Comparison of ENCODE assay signal across 29 cellular contexts in the genomic region with DNA sequence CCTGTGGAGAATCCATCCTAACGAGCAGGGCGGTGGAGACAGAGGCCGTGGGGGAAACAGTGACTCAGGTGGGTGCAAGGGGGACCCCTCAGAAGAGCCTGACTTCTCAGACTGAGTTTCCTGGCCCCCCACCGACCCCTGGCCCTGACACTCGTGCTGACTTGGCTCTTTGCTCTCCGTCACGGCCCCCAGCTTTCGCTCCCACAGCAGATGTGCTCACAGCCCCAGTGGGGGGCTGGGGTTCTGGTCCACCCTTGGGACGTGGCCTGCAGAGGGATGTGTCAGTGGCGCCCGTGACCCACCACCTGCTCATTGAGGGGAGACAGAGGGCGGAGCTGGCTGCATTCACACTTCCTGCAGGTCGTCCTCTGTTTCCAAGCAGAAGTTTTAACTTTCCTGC.
"Had no signal": no experiment of that assay in that cellular context is flagged by ENCODE, and none has a peak within 500 bp of the region (broad histone marks: within the 10 kb centered on the region; RNA-seq: fewer than 3 reads in every experiment).

No MANE protein-coding gene starts in this region.

- H3K4me3 ChIP-seq: colonic mucosa, esophagus squamous epithelium, pancreas, right lobe of liver, smooth muscle cell, suprapubic skin, transverse colon had no signal

- ATAC-seq: naive thymus-derived CD8-positive, alpha-beta T cell; pancreas; right lobe of liver; stimulated activated naive CD8-positive, alpha-beta T cell treated with anti-CD3 and anti-CD28 coated beads, Interleukin-15, amount 100 ng/mL, for 72 hours had no signal

- H3K4me1 ChIP-seq: colonic mucosa, pancreas, right lobe of liver, transverse colon had no signal

- H3K4me3 Mint-ChIP-seq: central memory CD8-positive, alpha-beta T cell; dendritic cell treated with granulocyte-macrophage colony-stimulating factor and Interleukin-4, amounts not matched to agents 40 ng/mL and 50 ng/mL, for 4 days; immature natural killer cell; naive thymus-derived CD8-positive, alpha-beta T cell; nephron progenitor cell; stimulated activated naive CD8-positive, alpha-beta T cell treated with anti-CD3 and anti-CD28 coated beads, Interleukin-15, amount 100 ng/mL, for 72 hours had no signal

- DNase-seq: colonic mucosa; effector memory CD4-positive, alpha-beta T cell; erythroblast; esophagus squamous epithelium; foreskin melanocyte; glutamatergic neuron; hypothalamus; immature natural killer cell; islet precursor cell; kidney glomerular epithelial cell; mammary epithelial cell; mesendoderm; naive thymus-derived CD8-positive, alpha-beta T cell; nephron progenitor cell; occipital lobe; retina; stimulated activated CD4-positive, alpha-beta T cell treated with anti-CD3 and anti-CD28 coated beads, Interleukin-12 subunit alpha, Interleukin-12 subunit beta, amount 100 ng/mL, for 4 hours; stimulated activated CD4-positive, alpha-beta T cell treated with anti-CD3 and anti-CD28 coated beads, Interleukin-1b, Interleukin-23, amount 100 ng/mL, for 48 hours; stimulated activated CD4-positive, alpha-beta T cell treated with anti-CD3 and anti-CD28 coated beads, Interleukin-4, amount 100 ng/mL, for 1 hour; stimulated activated CD8-positive, alpha-beta memory T cell treated with anti-CD3 and anti-CD28 coated beads, Interleukin-4, amount 100 ng/mL, for 48 hours; stimulated activated naive CD4-positive, alpha-beta T cell; stimulated activated naive CD8-positive, alpha-beta T cell treated with anti-CD3 and anti-CD28 coated beads, Interleukin-15, amount 100 ng/mL, for 72 hours; transverse colon had no signal

- H3K4me1 Mint-ChIP-seq: central memory CD8-positive, alpha-beta T cell; immature natural killer cell; naive thymus-derived CD8-positive, alpha-beta T cell; stimulated activated naive CD8-positive, alpha-beta T cell treated with anti-CD3 and anti-CD28 coated beads, Interleukin-15, amount 100 ng/mL, for 72 hours had no signal

- H3K9me3 Mint-ChIP-seq: central memory CD8-positive, alpha-beta T cell; dendritic cell treated with granulocyte-macrophage colony-stimulating factor and Interleukin-4, amounts not matched to agents 40 ng/mL and 50 ng/mL, for 4 days; immature natural killer cell; naive thymus-derived CD8-positive, alpha-beta T cell; stimulated activated naive CD8-positive, alpha-beta T cell treated with anti-CD3 and anti-CD28 coated beads, Interleukin-15, amount 100 ng/mL, for 72 hours had no signal

- H3K27ac Mint-ChIP-seq: dendritic cell treated with granulocyte-macrophage colony-stimulating factor and Interleukin-4, amounts not matched to agents 40 ng/mL and 50 ng/mL, for 4 days; immature natural killer cell; naive thymus-derived CD8-positive, alpha-beta T cell; stimulated activated naive CD8-positive, alpha-beta T cell treated with anti-CD3 and anti-CD28 coated beads, Interleukin-15, amount 100 ng/mL, for 72 hours had no signal

- H3K36me3 ChIP-seq: colonic mucosa, esophagus squamous epithelium, pancreas, right lobe of liver, suprapubic skin, transverse colon had no signal

- H3K27ac ChIP-seq: colonic mucosa, esophagus squamous epithelium, pancreas, right lobe of liver, suprapubic skin, transverse colon had no signal

- H3K4me2 ChIP-seq: smooth muscle cell had no signal

- H3K9me3 ChIP-seq: colonic mucosa, esophagus squamous epithelium, pancreas, right lobe of liver, suprapubic skin, transverse colon had no signal

- H3K27me3 ChIP-seq: colonic mucosa, pancreas, right lobe of liver, suprapubic skin, transverse colon had no signal

- H3K36me3 Mint-ChIP-seq: immature natural killer cell; naive thymus-derived CD8-positive, alpha-beta T cell had no signal
